ENCODE assay signal across 19 cellular contexts in genomic region chr6:53112871-53113270, GRCh38. TPM values are rescaled to one million over a fixed set of nuclear protein-coding genes. Genes with fewer than 3 reads are reported as not detected.
A peak's percentile ranks its signal among the peaks of the same experiment; 100 is the strongest.
DNase-seq lines count a peak whose midpoint lies in the region; ATAC-seq lines count a peak whose summit lies in the region.
"Had no signal": no experiment of that assay in that cellular context is flagged by ENCODE, and none has a peak within 500 bp of the region (broad histone marks: within the 10 kb centered on the region; RNA-seq: fewer than 3 reads in every experiment).

No MANE protein-coding gene starts in this region.

- H3K4me3 Mint-ChIP-seq in stimulated activated effector memory CD8-positive, alpha-beta T cell treated with anti-CD3 and anti-CD28 coated beads, Interleukin-12 subunit alpha, Interleukin-12 subunit beta, amount 100 ng/mL, for 72 hours, result no peak overlapping the region
- H3K4me3 Mint-ChIP-seq: activated CD4-positive, alpha-beta memory T cell treated with anti-CD3 and anti-CD28 coated beads, Interleukin-2, amount 10 ng/mL, durations not matched to agents 7 days and 5 days; activated naive CD8-positive, alpha-beta T cell treated with anti-CD3 and anti-CD28 coated beads for 36 hours; activated T-cell treated with anti-CD3 and anti-CD28 coated beads, Interleukin-2, amount 50 U/mL, for 24 hours; immature natural killer cell; natural killer cell had no signal

- peak; percentile 55 for DNase-seq in DMS53 (lab: John Stamatoyannopoulos, UW)
- DNase-seq in DMS53 treated with DMSO at 0.1 percent for 48 hours (lab: John Stamatoyannopoulos, UW; ENCODE audit: unreplicated experiment), result no peak
- DNase-seq in NCI-H82 (lab: John Stamatoyannopoulos, UW), result peak; percentile 79
- DNase-seq in stimulated activated effector memory CD8-positive, alpha-beta T cell treated with anti-CD3 and anti-CD28 coated beads, Interleukin-12 subunit alpha, Interleukin-12 subunit beta, amount 100 ng/mL, for 72 hours (ENCODE audit: low spot score in 2 of 2), result no peak
- DNase-seq in NCI-H774 (lab: John Stamatoyannopoulos, UW), result no peak
- DNase-seq in UCSD-AML1 (lab: John Stamatoyannopoulos, UW; ENCODE audit: unreplicated experiment), result no peak
- DNase-seq: activated naive CD8-positive, alpha-beta T cell treated with anti-CD3 and anti-CD28 coated beads for 36 hours; activated T-cell treated with anti-CD3 and anti-CD28 coated beads, Interleukin-2, amount 50 U/mL, for 24 hours; HCEC 1CT; immature natural killer cell; natural killer cell; NCI-H1930; NCI-H524 treated with DMSO at 0.1 percent for 48 hours; posterior cingulate gyrus had no signal

- peak overlapping the region; percentile 54 for H3K27ac Mint-ChIP-seq in stimulated activated effector memory CD8-positive, alpha-beta T cell treated with anti-CD3 and anti-CD28 coated beads, Interleukin-12 subunit alpha, Interleukin-12 subunit beta, amount 100 ng/mL, for 72 hours
- H3K27ac Mint-ChIP-seq: activated CD4-positive, alpha-beta memory T cell treated with anti-CD3 and anti-CD28 coated beads, Interleukin-2, amount 10 ng/mL, durations not matched to agents 7 days and 5 days; activated naive CD8-positive, alpha-beta T cell treated with anti-CD3 and anti-CD28 coated beads for 36 hours; activated T-cell treated with anti-CD3 and anti-CD28 coated beads, Interleukin-2, amount 50 U/mL, for 24 hours; immature natural killer cell; natural killer cell had no signal

- no peaks in the 10 kb centered on the region for H3K36me3 Mint-ChIP-seq in stimulated activated effector memory CD8-positive, alpha-beta T cell treated with anti-CD3 and anti-CD28 coated beads, Interleukin-12 subunit alpha, Interleukin-12 subunit beta, amount 100 ng/mL, for 72 hours
- H3K36me3 Mint-ChIP-seq: activated naive CD8-positive, alpha-beta T cell treated with anti-CD3 and anti-CD28 coated beads for 36 hours; natural killer cell had no signal

- H3K9me3 Mint-ChIP-seq in stimulated activated effector memory CD8-positive, alpha-beta T cell treated with anti-CD3 and anti-CD28 coated beads, Interleukin-12 subunit alpha, Interleukin-12 subunit beta, amount 100 ng/mL, for 72 hours, result no peaks in the 10 kb centered on the region
- H3K9me3 Mint-ChIP-seq: activated CD4-positive, alpha-beta memory T cell treated with anti-CD3 and anti-CD28 coated beads, Interleukin-2, amount 10 ng/mL, durations not matched to agents 7 days and 5 days; natural killer cell had no signal

- H3K4me1 Mint-ChIP-seq in stimulated activated effector memory CD8-positive, alpha-beta T cell treated with anti-CD3 and anti-CD28 coated beads, Interleukin-12 subunit alpha, Interleukin-12 subunit beta, amount 100 ng/mL, for 72 hours, result peaks cover 9% of the 10 kb centered on the region
- H3K4me1 Mint-ChIP-seq: immature natural killer cell, natural killer cell had no signal

- ATAC-seq in esophagus mucosa (peak; percentile 6), HG03280 (IDR thresholded peaks at IDR 0.05; ENCODE audit: unreplicated experiment) (no peak)
- no peak for ATAC-seq in stimulated activated effector memory CD8-positive, alpha-beta T cell treated with anti-CD3 and anti-CD28 coated beads, Interleukin-12 subunit alpha, Interleukin-12 subunit beta, amount 100 ng/mL, for 72 hours
- ATAC-seq: natural killer cell had no signal

RNA-seq across cellular contexts. Expression of gene GCM1, which starts 35.8 kb away (rescaled TPM):
- not detected for total RNA-seq in esophagus mucosa
- total RNA-seq: A172; activated naive CD8-positive, alpha-beta T cell treated with anti-CD3 and anti-CD28 coated beads for 36 hours; thyroid gland had no signal

RNA-seq across cellular contexts. Expression of gene FBXO9, which starts 47.7 kb away (rescaled TPM):
- total RNA-seq in esophagus mucosa, result 96.8 TPM

RNA-seq across cellular contexts. Expression of gene CILK1, which starts 51.2 kb away (rescaled TPM):
- total RNA-seq in esophagus mucosa, result 9.6 TPM

Comparison
In these comparisons a context has a peak if more than half of its experiments do, and no peak if none do; other contexts are left out.
1. DNase-seq: peak in DMS53 (single experiment) and NCI-H82 (single experiment); none in DMS53 treated with DMSO at 0.1 percent for 48 hours (single experiment), stimulated activated effector memory CD8-positive, alpha-beta T cell treated with anti-CD3 and anti-CD28 coated beads, Interleukin-12 subunit alpha, Interleukin-12 subunit beta, amount 100 ng/mL, for 72 hours (0 of 2), NCI-H774 (single experiment) and UCSD-AML1 (single experiment).